ENCODE assay signal across 12 cellular contexts in the genomic region with DNA sequence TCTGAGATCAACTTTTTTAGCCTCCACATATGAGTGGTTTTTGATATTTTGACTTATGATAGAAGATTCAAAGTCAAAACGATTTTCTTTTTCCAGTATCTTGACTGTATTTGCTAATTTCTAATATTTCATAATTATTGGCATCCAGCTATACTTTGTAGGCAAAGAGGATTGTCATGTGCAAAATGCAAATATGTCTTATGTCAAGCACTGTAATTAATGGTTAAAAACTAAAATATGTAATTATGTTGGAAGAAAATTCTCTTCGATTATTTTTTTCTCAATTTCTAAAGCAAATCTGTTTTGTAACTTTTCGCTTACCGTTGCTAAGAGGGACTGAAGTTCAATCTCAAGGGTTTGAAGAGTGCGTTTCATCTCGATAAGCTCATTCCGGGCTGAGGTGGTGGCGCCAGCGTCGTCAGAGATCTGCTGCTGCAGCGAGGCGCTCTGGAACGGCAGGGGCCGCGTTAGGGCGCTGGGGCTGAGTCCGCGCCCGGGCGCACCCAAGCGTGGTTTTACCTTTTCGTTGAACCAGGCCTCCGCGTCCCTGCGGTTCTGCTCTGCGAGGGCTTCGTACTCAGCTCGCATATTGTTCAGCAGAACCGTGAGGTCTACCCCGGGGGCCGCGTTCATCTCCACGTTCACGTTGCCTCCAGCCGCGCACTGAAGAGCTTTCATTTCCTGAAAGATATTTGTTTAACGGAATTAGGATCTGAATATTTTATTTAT. TPM values are rescaled to one million over a fixed set of nuclear protein-coding genes. Genes with fewer than 3 reads are reported as not detected.
DNase-seq lines count a peak whose midpoint lies in the region; ATAC-seq and TF ChIP-seq lines count a peak whose summit lies in the region.
"Had no signal": no experiment of that assay in that cellular context is flagged by ENCODE, and none has a peak within 500 bp of the region (broad histone marks: within the 10 kb centered on the region; RNA-seq: fewer than 3 reads in every experiment).

No MANE protein-coding gene starts in this region.

- TF ChIP-seq CTCF in activated B cell treated with CpG ODN at 0.5 μM for 24 hours (IDR thresholded peaks at IDR 0.05) (no peak), esophagus muscularis mucosa (IDR thresholded peaks at IDR 0.05) (no peak), transverse colon (IDR thresholded peaks at IDR 0.05) (no peak)

- POLR2A ChIA-PET in activated B cell treated with CpG ODN at 0.5 μM for 24 hours (lab: Charles Lee) = interaction anchor here (1.4 kb wide), 1 partner anchor 40 kb away, joined by 3 read pairs; no protein-coding TSS in a partner anchor

- CTCF ChIA-PET in activated B cell treated with CpG ODN at 0.5 μM for 24 hours (lab: Charles Lee) = no interaction called here

- peak overlapping the region; percentile 66 for H3K4me3 Mint-ChIP-seq in activated B cell treated with CpG ODN at 0.5 μM for 24 hours
- H3K4me3 Mint-ChIP-seq in stimulated activated memory B cell treated with anti-CD40 and anti-IgM and Interleukin-4, amounts not matched to agents 10 μg/mL and 1 μg/mL and 100 μg/mL, for 72 hours = peak overlapping the region; percentile 31

- intact Hi-C loops in activated B cell treated with CpG ODN at 0.5 μM for 24 hours (cut with micrococcal nuclease) = no loop called here
- intact Hi-C loops in esophagus muscularis mucosa (cut with DNase I) = no loop called here
- intact Hi-C loops in transverse colon (cut with DNase I; ENCODE audit: low total_unique reads) = no loop called here

- DNase-seq in NCI-H1092 treated with DMSO at 0.1 percent for 48 hours (lab: John Stamatoyannopoulos, UW) = peak; percentile 8
- no peak for DNase-seq in NCI-H1092 (lab: John Stamatoyannopoulos, UW)
- no peak for DNase-seq in activated B cell treated with CpG ODN at 0.5 μM for 24 hours
- no peak for DNase-seq in esophagus muscularis mucosa (ENCODE audit: extremely low spot score)
- no peak for DNase-seq in amniotic stem cell (lab: John Stamatoyannopoulos, UW)
- DNase-seq in transverse colon = no peak
- no peak for DNase-seq in AML-193 (lab: John Stamatoyannopoulos, UW)

- no peaks in the 10 kb centered on the region for H3K36me3 Mint-ChIP-seq in activated B cell treated with CpG ODN at 0.5 μM for 24 hours (ENCODE audit: low read depth)
- H3K36me3 Mint-ChIP-seq in stimulated activated memory B cell treated with anti-CD40 and anti-IgM and Interleukin-4, amounts not matched to agents 10 μg/mL and 1 μg/mL and 100 μg/mL, for 72 hours = no peaks in the 10 kb centered on the region

- no peak for TF ChIP-seq POLR2A in esophagus muscularis mucosa (IDR thresholded peaks at IDR 0.05; ENCODE audit: low read depth)
- TF ChIP-seq POLR2A in transverse colon (IDR thresholded peaks at IDR 0.05) = no peak

- no peaks in the 10 kb centered on the region for H3K9me3 Mint-ChIP-seq in activated B cell treated with CpG ODN at 0.5 μM for 24 hours
- H3K9me3 Mint-ChIP-seq in stimulated activated memory B cell treated with anti-CD40 and anti-IgM and Interleukin-4, amounts not matched to agents 10 μg/mL and 1 μg/mL and 100 μg/mL, for 72 hours = no peaks in the 10 kb centered on the region

- H3K27ac Mint-ChIP-seq in activated B cell treated with CpG ODN at 0.5 μM for 24 hours = no peak overlapping the region
- H3K27ac Mint-ChIP-seq in stimulated activated memory B cell treated with anti-CD40 and anti-IgM and Interleukin-4, amounts not matched to agents 10 μg/mL and 1 μg/mL and 100 μg/mL, for 72 hours = no peak overlapping the region

- 35% methylated on average over 26 of the region's 37 CpGs for WGBS in esophagus muscularis mucosa
- WGBS in transverse colon (ENCODE audit: low coverage in 1 of 2), 2 donors = 38% methylated on average over 7 to 37 of the region's 37 CpGs

- in situ Hi-C loops in transverse colon (cut with MboI; ENCODE audit: low pct_ligation_motif_present in 1 of 4, low pct_unique_long_range_greater_than_20kb in 1 of 4, low sequenced_read_pairs in 3 of 4) = loop anchor here in 2 of 4 donors (25.0 kb wide), 1 partner anchor 167 kb away; no protein-coding TSS in a partner anchor

- H3K9me3 ChIP-seq in esophagus muscularis mucosa (no peaks in the 10 kb centered on the region), transverse colon (no peaks in the 10 kb centered on the region)
- H3K9me3 ChIP-seq: ascending aorta had no signal

- H3K27me3 ChIP-seq in esophagus muscularis mucosa (peaks cover 0 to 59% (median 13%) of the 10 kb centered on the region in 4 donors), transverse colon (peaks cover 76% of the 10 kb centered on the region)
- H3K27me3 ChIP-seq: ascending aorta had no signal

- H3K4me1 Mint-ChIP-seq in activated B cell treated with CpG ODN at 0.5 μM for 24 hours = peaks cover 4% of the 10 kb centered on the region
- peaks cover 4% of the 10 kb centered on the region for H3K4me1 Mint-ChIP-seq in stimulated activated memory B cell treated with anti-CD40 and anti-IgM and Interleukin-4, amounts not matched to agents 10 μg/mL and 1 μg/mL and 100 μg/mL, for 72 hours

- peak overlapping the region; percentile 10 to 37 (median 25) for H3K4me3 ChIP-seq in esophagus muscularis mucosa
- peak overlapping the region in 1 of 4 donors; percentile 30 for H3K4me3 ChIP-seq in transverse colon
- H3K4me3 ChIP-seq: ascending aorta had no signal

- H3K27ac ChIP-seq in esophagus muscularis mucosa (replicated peaks in 1 of 4) (no peak overlapping the region), transverse colon (no peak overlapping the region)
- H3K27ac ChIP-seq: 22Rv1, ascending aorta had no signal

- H3K36me3 ChIP-seq in esophagus muscularis mucosa (no peaks in the 10 kb centered on the region), transverse colon (no peaks in the 10 kb centered on the region)
- H3K36me3 ChIP-seq: ascending aorta had no signal

- peak; percentile 21 for ATAC-seq in activated B cell treated with CpG ODN at 0.5 μM for 24 hours (ENCODE audit: low read depth)
- ATAC-seq in stimulated activated memory B cell treated with anti-CD40 and anti-IgM and Interleukin-4, amounts not matched to agents 10 μg/mL and 1 μg/mL and 100 μg/mL, for 72 hours = no peak

- TF ChIP-seq EP300 in esophagus muscularis mucosa (IDR thresholded peaks at IDR 0.05) = no peak
- TF ChIP-seq EP300 in transverse colon (IDR thresholded peaks at IDR 0.05; ENCODE audit: low read depth) = no peak

- H3K27me3 Mint-ChIP-seq in activated B cell treated with CpG ODN at 0.5 μM for 24 hours = peaks cover 51% of the 10 kb centered on the region
- peaks cover 50% of the 10 kb centered on the region for H3K27me3 Mint-ChIP-seq in stimulated activated memory B cell treated with anti-CD40 and anti-IgM and Interleukin-4, amounts not matched to agents 10 μg/mL and 1 μg/mL and 100 μg/mL, for 72 hours

- no peaks in the 10 kb centered on the region for H3K4me1 ChIP-seq in esophagus muscularis mucosa
- H3K4me1 ChIP-seq in transverse colon = peaks cover 0 to 3% (median 0%) of the 10 kb centered on the region in 4 donors
- H3K4me1 ChIP-seq: ascending aorta had no signal

RNA-seq across cellular contexts. Expression of a gene that starts 3.0 kb away (rescaled TPM):
- total RNA-seq in activated B cell treated with CpG ODN at 0.5 μM for 24 hours (not detected in 2 replicates), esophagus muscularis mucosa (not detected), transverse colon (1 to 10 TPM in 1 of 4 donors, not detected in 3; 1.1 TPM)
- total RNA-seq: ascending aorta, pulmonary artery endothelial cell had no signal

RNA-seq across cellular contexts. Expression of a gene that starts 7.3 kb away (rescaled TPM):
- total RNA-seq in activated B cell treated with CpG ODN at 0.5 μM for 24 hours = not detected in 2 replicates
- not detected for total RNA-seq in esophagus muscularis mucosa
- total RNA-seq in transverse colon = not detected
- total RNA-seq: ascending aorta, pulmonary artery endothelial cell, temporal lobe had no signal

RNA-seq across cellular contexts. Expression of a gene that starts 20.4 kb away (rescaled TPM):
- total RNA-seq in activated B cell treated with CpG ODN at 0.5 μM for 24 hours (not detected in 2 replicates), esophagus muscularis mucosa (not detected), transverse colon (not detected)
- total RNA-seq: ascending aorta, pulmonary artery endothelial cell had no signal

RNA-seq across cellular contexts. Expression of a gene that starts 24.2 kb away (rescaled TPM):
- not detected in 2 replicates for total RNA-seq in activated B cell treated with CpG ODN at 0.5 μM for 24 hours
- total RNA-seq in esophagus muscularis mucosa = not detected
- total RNA-seq in transverse colon = not detected
- total RNA-seq: ascending aorta, pulmonary artery endothelial cell had no signal

RNA-seq across cellular contexts. Expression of a gene that starts 43.1 kb away (rescaled TPM):
- total RNA-seq in activated B cell treated with CpG ODN at 0.5 μM for 24 hours (40.7 and 46.7 TPM in 2 replicates), esophagus muscularis mucosa (10 to 100 TPM in 3 of 4 donors, 1 to 10 TPM in 1; 9.9 to 15.7 (median 10.7) TPM), transverse colon (10 to 100 TPM in 2 of 4 donors, 1 to 10 TPM in 1, not detected in 1; 2.2 to 12.7 (median 11.7) TPM)
